19 cellular contexts compared by ENCODE assay signal in genomic region chr12:92938623-92939022, GRCh38. TPM values are rescaled to one million over a fixed set of nuclear protein-coding genes. Genes with fewer than 3 reads are reported as not detected.
DNase-seq lines count a peak whose midpoint lies in the region; ATAC-seq, FAIRE-seq and TF ChIP-seq lines count a peak whose summit lies in the region.
"Had no signal": no experiment of that assay in that cellular context is flagged by ENCODE, and none has a peak within 500 bp of the region (broad histone marks: within the 10 kb centered on the region; RNA-seq: fewer than 3 reads in every experiment).

No MANE protein-coding gene starts in this region.

- FAIRE-seq in bronchial epithelial cell (lab: Jason Lieb, UNC) = no peak
- FAIRE-seq: GM12892, GM18507, H1 had no signal

- TF ChIP-seq EP300 in transverse colon (IDR thresholded peaks at IDR 0.05; ENCODE audit: low read depth) = no peak

- DNase-seq in MCF 10A (ENCODE audit: unreplicated experiment) (peak; percentile 30), breast epithelium (ENCODE audit: low spot score in 2 of 2) (no peak), bronchial epithelial cell (ENCODE audit: low read depth) (peak; percentile 99), foreskin keratinocyte (peak; percentile 100), type B pancreatic cell (ENCODE audit: extremely low spot score, unreplicated experiment) (no peak), transverse colon (no peak), NCI-H2029 (lab: John Stamatoyannopoulos, UW) (no peak)
- DNase-seq: 8988T; CD4-positive, alpha-beta memory T cell; DMS153; DMS79; GDM1; H9 had no signal

- H3K36me3 ChIP-seq in breast epithelium = no peaks in the 10 kb centered on the region
- H3K36me3 ChIP-seq in bronchial epithelial cell (ENCODE audit: control insufficient read depth, insufficient read depth, low read length) = no peaks in the 10 kb centered on the region
- H3K36me3 ChIP-seq in transverse colon = no peaks in the 10 kb centered on the region
- H3K36me3 ChIP-seq: BLaER1 had no signal

- H3K9me3 ChIP-seq in breast epithelium = no peaks in the 10 kb centered on the region
- no peaks in the 10 kb centered on the region for H3K9me3 ChIP-seq in transverse colon

- H3K4me1 Mint-ChIP-seq in MCF 10A (ENCODE audit: insufficient read depth, unreplicated experiment) (peaks cover 15% of the 10 kb centered on the region), type B pancreatic cell (ENCODE audit: unreplicated experiment) (peaks cover 15% of the 10 kb centered on the region)
- H3K4me1 Mint-ChIP-seq: CD4-positive, alpha-beta memory T cell had no signal

- H3K4me3 ChIP-seq in breast epithelium (no peak overlapping the region), bronchial epithelial cell (ENCODE audit: low read depth, low read length) (no peak overlapping the region), transverse colon (no peak overlapping the region)
- H3K4me3 ChIP-seq: BLaER1 had no signal

- H3K36me3 Mint-ChIP-seq in MCF 10A (ENCODE audit: insufficient read depth, unreplicated experiment) (no peaks in the 10 kb centered on the region), type B pancreatic cell (no peaks in the 10 kb centered on the region)
- H3K36me3 Mint-ChIP-seq: CD4-positive, alpha-beta memory T cell had no signal

- intact Hi-C loops in MCF 10A (cut with micrococcal nuclease) (no loop called here), breast epithelium (cut with DNase I; ENCODE audit: low total_unique reads) (no loop called here), transverse colon (cut with DNase I; ENCODE audit: low total_unique reads) (no loop called here)

- no peaks in the 10 kb centered on the region for H3K27me3 Mint-ChIP-seq in MCF 10A (ENCODE audit: insufficient read depth, unreplicated experiment)
- no peaks in the 10 kb centered on the region for H3K27me3 Mint-ChIP-seq in type B pancreatic cell
- H3K27me3 Mint-ChIP-seq: CD4-positive, alpha-beta memory T cell had no signal

- no peaks in the 10 kb centered on the region for H3K27me3 ChIP-seq in breast epithelium
- H3K27me3 ChIP-seq in bronchial epithelial cell (ENCODE audit: control insufficient read depth, insufficient read depth, low read length) = no peaks in the 10 kb centered on the region
- no peaks in the 10 kb centered on the region for H3K27me3 ChIP-seq in foreskin keratinocyte
- no peaks in the 10 kb centered on the region for H3K27me3 ChIP-seq in transverse colon
- H3K27me3 ChIP-seq: BLaER1 had no signal

- H3K4me1 ChIP-seq in breast epithelium (no peaks in the 10 kb centered on the region), foreskin keratinocyte (peaks cover 20% of the 10 kb centered on the region), transverse colon (peaks cover 0 to 8% (median 4%) of the 10 kb centered on the region in 4 donors)

- TF ChIP-seq POLR2A in breast epithelium (IDR thresholded peaks at IDR 0.05) (no peak), transverse colon (IDR thresholded peaks at IDR 0.05) (no peak)

- H3K4me3 Mint-ChIP-seq in MCF 10A (ENCODE audit: unreplicated experiment) (no peak overlapping the region), type B pancreatic cell (no peak overlapping the region)
- H3K4me3 Mint-ChIP-seq: CD14-positive monocyte; CD4-positive, alpha-beta memory T cell; H9 had no signal

- in situ Hi-C loops in transverse colon (cut with MboI; ENCODE audit: low pct_ligation_motif_present in 1 of 4, low pct_unique_long_range_greater_than_20kb in 1 of 4, low sequenced_read_pairs in 3 of 4) = no loop called here

- POLR2A ChIA-PET in MCF 10A (lab: Yijun Ruan, JAX) = interaction anchor here (1.3 to 2.5 kb wide), 4 partner anchors 9 to 49 kb away, joined by 4 to 19 read pairs (median 5); partner anchors contain the start of gene EEA1

- H3K27ac Mint-ChIP-seq in MCF 10A (ENCODE audit: low read depth, unreplicated experiment) = peak overlapping the region; percentile 47
- peak overlapping the region; percentile 83 for H3K27ac Mint-ChIP-seq in type B pancreatic cell
- H3K27ac Mint-ChIP-seq: CD4-positive, alpha-beta memory T cell had no signal

- H3K9me3 Mint-ChIP-seq in MCF 10A (ENCODE audit: unreplicated experiment) (no peaks in the 10 kb centered on the region), type B pancreatic cell (peaks cover 1% of the 10 kb centered on the region)
- H3K9me3 Mint-ChIP-seq: H9 had no signal

- WGBS in transverse colon (ENCODE audit: low coverage in 1 of 2), 2 donors = 92 to 100% methylated on average over 4 of the region's 4 CpGs

- no peak overlapping the region for H3K27ac ChIP-seq in breast epithelium
- peak overlapping the region; percentile 84 for H3K27ac ChIP-seq in foreskin keratinocyte
- H3K27ac ChIP-seq in transverse colon = no peak overlapping the region
- H3K27ac ChIP-seq: BLaER1 had no signal

- ATAC-seq in foreskin keratinocyte (peak; percentile 95), HG02970 (IDR thresholded peaks at IDR 0.05; ENCODE audit: low FRiP score, unreplicated experiment) (no peak)

- TF ChIP-seq CTCF in MCF 10A (IDR thresholded peaks at IDR 0.05; ENCODE audit: unreplicated experiment) (no peak), breast epithelium (IDR thresholded peaks at IDR 0.05) (no peak), bronchial epithelial cell (IDR thresholded peaks at IDR 0.05; ENCODE audit: insufficient read depth, low read length, severe bottlenecking) (no peak), foreskin keratinocyte (conservative IDR thresholded peaks at IDR 0.05) (no peak), type B pancreatic cell (conservative IDR thresholded peaks at IDR 0.05) (no peak), transverse colon (IDR thresholded peaks at IDR 0.05) (no peak)

- CTCF ChIA-PET in MCF 10A (lab: Yijun Ruan, JAX) = no interaction called here

- no TSS peak for BruUV-seq in MCF 10A (replicated peaks; lab: Mats Ljungman, UMichigan)

RNA-seq across cellular contexts. Expression of gene EEA1, which starts 9.5 kb away (rescaled TPM):
- total RNA-seq in MCF 10A (2022) = 46.3 and 50.1 TPM in 2 replicates
- total RNA-seq in breast epithelium = 10 to 100 TPM; 23.4 to 52.8 (median 27.2) TPM
- total RNA-seq in bronchial epithelial cell = 8.4 and 13.7 TPM in 2 replicates
- 22.8 and 27.1 TPM in 2 replicates for total RNA-seq in foreskin keratinocyte
- polyA plus RNA-seq in foreskin keratinocyte = 1.9 and 2.6 TPM in 2 replicates
- 24.6 and 31.9 TPM in 2 replicates for total RNA-seq in type B pancreatic cell (ENCODE audit: low replicate concordance)
- total RNA-seq in transverse colon = 10 to 100 TPM; 11.6 to 25.4 (median 21.7) TPM

Comparison
In these comparisons a context has a peak if more than half of its experiments do, and no peak if none do; other contexts are left out.
1. DNase-seq: peak in MCF 10A (single experiment), bronchial epithelial cell (single experiment) and foreskin keratinocyte (2 of 2); none in breast epithelium (0 of 2), type B pancreatic cell (single experiment), transverse colon (single experiment) and NCI-H2029 (single experiment).